ENCODE assay signal across 1 cellular context in genomic region chr17:29778936-29779811, GRCh38.
TF ChIP-seq lines count a peak whose summit lies in the region.

No MANE protein-coding gene starts in this region.

TF ChIP-seq in K562, 482 proteins besides CTCF, POLR2A, EP300 and RAD21 (continued from another document):
- TF ChIP-seq MNT (conservative IDR thresholded peaks at IDR 0.05) (peak in 1 of 2 experiments; percentile 18; a peak in 1 of 4 replicates), SMAD4 (CRISPR knock-in tag; conservative IDR thresholded peaks at IDR 0.05) (no peak), YBX1 (IDR thresholded peaks at IDR 0.05) (no peak), THAP7 (CRISPR knock-in tag; IDR thresholded peaks at IDR 0.05) (no peak), KLF6 (CRISPR knock-in tag; IDR thresholded peaks at IDR 0.05; ENCODE audit: borderline replicate concordance) (no peak), GTF2B (IDR thresholded peaks at IDR 0.05; ENCODE audit: extremely low read depth, insufficient read length) (no peak), DEAF1 (CRISPR knock-in tag; IDR thresholded peaks at IDR 0.05) (peak; percentile 72), SMC3 (conservative IDR thresholded peaks at IDR 0.05; ENCODE audit: insufficient read depth, low read depth, low read length) (peak; percentile 89), ZNF512 (tag; IDR thresholded peaks at IDR 0.05) (peak; percentile 62; the same call in 1 of the 2 replicates), ATF7 (IDR thresholded peaks at IDR 0.05) (0 out of 2 replicates have a peak, but pooled peaks have one; percentile 19)
